In genomic region chr11:41274831-41275230, GRCh38 we compare ENCODE assay signal across 39 cellular contexts.
"Had no signal": no experiment of that assay in that cellular context is flagged by ENCODE, and none has a peak within 500 bp of the region (broad histone marks: within the 10 kb centered on the region; RNA-seq: fewer than 3 reads in every experiment).

No MANE protein-coding gene starts in this region.

- H3K27me3 Mint-ChIP-seq: activated naive CD4-positive, alpha-beta T cell treated with anti-CD3 and anti-CD28 coated beads, Interleukin-2, amount 10 ng/mL, durations not matched to agents 7 days and 5 days; activated naive CD4-positive, alpha-beta T cell treated with anti-CD3 and anti-CD28 coated beads, Interleukin-2, amount 50 U/mL, for 24 hours; activated naive CD8-positive, alpha-beta T cell; activated naive CD8-positive, alpha-beta T cell treated with anti-CD3 and anti-CD28 coated beads for 36 hours; activated naive CD8-positive, alpha-beta T cell treated with anti-CD3 and anti-CD28 coated beads, Interleukin-2, amount 10 ng/mL, durations not matched to agents 7 days and 5 days; activated naive CD8-positive, alpha-beta T cell treated with anti-CD3 and anti-CD28 coated beads, Interleukin-2, amount 50 U/mL, for 24 hours; activated T-cell treated with anti-CD3 and anti-CD28 coated beads, Interleukin-2, amount 50 U/mL, for 24 hours; activated T-helper 17 cell treated with anti-CD3 and anti-CD28 coated beads, Interleukin-2, amount 50 U/mL, for 72 hours; brain; central memory CD8-positive, alpha-beta T cell had no signal

- H3K27ac ChIP-seq: adrenal gland, ascending aorta, body of pancreas, brain microvascular endothelial cell, breast epithelium had no signal

- H3K4me1 Mint-ChIP-seq: activated naive CD4-positive, alpha-beta T cell treated with anti-CD3 and anti-CD28 coated beads, Interleukin-2, amount 10 ng/mL, durations not matched to agents 7 days and 5 days; activated naive CD4-positive, alpha-beta T cell treated with anti-CD3 and anti-CD28 coated beads, Interleukin-2, amount 50 U/mL, for 24 hours; activated naive CD8-positive, alpha-beta T cell treated with anti-CD3 and anti-CD28 coated beads for 36 hours; activated naive CD8-positive, alpha-beta T cell treated with anti-CD3 and anti-CD28 coated beads, Interleukin-2, amount 10 ng/mL, durations not matched to agents 7 days and 5 days; activated naive CD8-positive, alpha-beta T cell treated with anti-CD3 and anti-CD28 coated beads, Interleukin-2, amount 50 U/mL, for 24 hours; activated T-helper 17 cell treated with anti-CD3 and anti-CD28 coated beads, Interleukin-2, amount 50 U/mL, for 72 hours; central memory CD8-positive, alpha-beta T cell had no signal

- H3K27me3 ChIP-seq: adrenal gland, ascending aorta, body of pancreas, brain microvascular endothelial cell, breast epithelium, cardiac muscle cell had no signal

- H3K4me1 ChIP-seq: adrenal gland, ascending aorta, body of pancreas, breast epithelium had no signal

- ATAC-seq: activated naive CD4-positive, alpha-beta T cell treated with anti-CD3 and anti-CD28 coated beads, Interleukin-2, amount 50 U/mL, for 72 hours; activated naive CD8-positive, alpha-beta T cell treated with anti-CD3 and anti-CD28 coated beads, Interleukin-2, amount 50 U/mL, for 24 hours; activated T-cell treated with anti-CD3 and anti-CD28 coated beads, Interleukin-2, amount 50 U/mL, for 4 hours; activated T-cell treated with anti-CD3 and anti-CD28 coated beads, Interleukin-2, amount 50 U/mL, for 72 hours; activated T-helper 17 cell treated with anti-CD3 and anti-CD28 coated beads, Interleukin-2, amount 50 U/mL, for 72 hours; body of pancreas had no signal

- H3K4me3 ChIP-seq: adrenal gland, ascending aorta, body of pancreas, breast epithelium, cardiac muscle cell had no signal

- H3K36me3 ChIP-seq: adrenal gland, ascending aorta, brain microvascular endothelial cell, breast epithelium, cardiac muscle cell had no signal

- H3K36me3 Mint-ChIP-seq: activated naive CD4-positive, alpha-beta T cell treated with anti-CD3 and anti-CD28 coated beads, Interleukin-2, amount 10 ng/mL, durations not matched to agents 7 days and 5 days; activated naive CD4-positive, alpha-beta T cell treated with anti-CD3 and anti-CD28 coated beads, Interleukin-2, amount 50 U/mL, for 24 hours; activated naive CD4-positive, alpha-beta T cell treated with anti-CD3 and anti-CD28 coated beads, Interleukin-2, amount 50 U/mL, for 72 hours; activated naive CD8-positive, alpha-beta T cell; activated naive CD8-positive, alpha-beta T cell treated with anti-CD3 and anti-CD28 coated beads, Interleukin-2, amount 10 ng/mL, durations not matched to agents 7 days and 5 days; brain had no signal

- DNase-seq: activated effector memory CD4-positive, alpha-beta T cell treated with anti-CD3 and anti-CD28 coated beads, Interleukin-2, amount 50 U/mL, for 16 hours; activated effector memory CD4-positive, alpha-beta T cell treated with Interleukin-2 at 50 U/mL for 16 hours; activated gamma-delta T cell; activated gamma-delta T cell treated with Interleukin-2 at 50 U/mL for 16 hours; activated naive CD4-positive, alpha-beta T cell; activated naive CD4-positive, alpha-beta T cell treated with anti-CD3 and anti-CD28 coated beads for 36 hours; activated naive CD4-positive, alpha-beta T cell treated with anti-CD3 and anti-CD28 coated beads, Interleukin-2, amount 10 ng/mL, durations not matched to agents 7 days and 5 days; activated naive CD4-positive, alpha-beta T cell treated with anti-CD3 and anti-CD28 coated beads, Interleukin-2, amount 50 U/mL, for 16 hours; activated naive CD4-positive, alpha-beta T cell treated with Interleukin-2 at 50 U/mL for 16 hours; activated naive CD8-positive, alpha-beta T cell treated with anti-CD3 and anti-CD28 coated beads for 36 hours; activated naive CD8-positive, alpha-beta T cell treated with anti-CD3 and anti-CD28 coated beads, Interleukin-2, amount 10 ng/mL, durations not matched to agents 7 days and 5 days; activated naive CD8-positive, alpha-beta T cell treated with anti-CD3 and anti-CD28 coated beads, Interleukin-2, amount 50 U/mL, for 24 hours; activated T-cell treated with anti-CD3 and anti-CD28 coated beads for 4 hours; activated T-cell treated with anti-CD3 and anti-CD28 coated beads, Interleukin-2, amount 50 U/mL, for 1 hour; activated T-cell treated with anti-CD3 and anti-CD28 coated beads, Interleukin-2, amount 50 U/mL, for 24 hours; activated T-cell treated with anti-CD3 and anti-CD28 coated beads, Interleukin-2, amount 50 U/mL, for 4 hours; activated T-cell treated with anti-CD3 and anti-CD28 coated beads, Interleukin-2, amount 50 U/mL, for 48 hours; activated T-cell treated with anti-CD3 and anti-CD28 coated beads, Interleukin-2, amount 50 U/mL, for 72 hours; adrenal gland; amniotic stem cell; amygdala; anterior cingulate cortex; aorta; body of pancreas; brain microvascular endothelial cell; caudate nucleus; central memory CD4-positive, alpha-beta T cell; cerebellar nuclear complex had no signal

- H3K9me3 ChIP-seq: adrenal gland, ascending aorta, body of pancreas, breast epithelium had no signal

- H3K4me3 Mint-ChIP-seq: activated naive CD4-positive, alpha-beta T cell treated with anti-CD3 and anti-CD28 coated beads for 36 hours; activated naive CD4-positive, alpha-beta T cell treated with anti-CD3 and anti-CD28 coated beads, Interleukin-2, amount 10 ng/mL, durations not matched to agents 7 days and 5 days; activated naive CD4-positive, alpha-beta T cell treated with anti-CD3 and anti-CD28 coated beads, Interleukin-2, amount 50 U/mL, for 24 hours; activated naive CD8-positive, alpha-beta T cell; activated naive CD8-positive, alpha-beta T cell treated with anti-CD3 and anti-CD28 coated beads for 36 hours; activated naive CD8-positive, alpha-beta T cell treated with anti-CD3 and anti-CD28 coated beads, Interleukin-2, amount 10 ng/mL, durations not matched to agents 7 days and 5 days; activated naive CD8-positive, alpha-beta T cell treated with anti-CD3 and anti-CD28 coated beads, Interleukin-2, amount 50 U/mL, for 24 hours; activated T-cell treated with anti-CD3 and anti-CD28 coated beads, Interleukin-2, amount 50 U/mL, for 24 hours; activated T-cell treated with anti-CD3 and anti-CD28 coated beads, Interleukin-2, amount 50 U/mL, for 4 hours; activated T-cell treated with anti-CD3 and anti-CD28 coated beads, Interleukin-2, amount 50 U/mL, for 72 hours; activated T-helper 1 cell treated with anti-CD3 and anti-CD28 coated beads, Interleukin-12 subunit alpha, Interleukin-12 subunit beta, Interleukin-2, Interleukin-4 antibody, amounts not matched to agents 30 ng/mL and 10 ng/mL and 1 ng/mL, durations not matched to agents 14 hours and 24 hours and 36 hours; activated T-helper 17 cell treated with anti-CD3 and anti-CD28 coated beads, Interleukin-2, amount 50 U/mL, for 72 hours; brain; central memory CD8-positive, alpha-beta T cell had no signal

- H3K9me3 Mint-ChIP-seq: brain had no signal

- H3K27ac Mint-ChIP-seq: activated naive CD4-positive, alpha-beta T cell treated with anti-CD3 and anti-CD28 coated beads for 36 hours; activated naive CD4-positive, alpha-beta T cell treated with anti-CD3 and anti-CD28 coated beads, Interleukin-2, amount 10 ng/mL, durations not matched to agents 7 days and 5 days; activated naive CD4-positive, alpha-beta T cell treated with anti-CD3 and anti-CD28 coated beads, Interleukin-2, amount 50 U/mL, for 24 hours; activated naive CD4-positive, alpha-beta T cell treated with anti-CD3 and anti-CD28 coated beads, Interleukin-2, amount 50 U/mL, for 72 hours; activated naive CD8-positive, alpha-beta T cell; activated naive CD8-positive, alpha-beta T cell treated with anti-CD3 and anti-CD28 coated beads for 36 hours; activated naive CD8-positive, alpha-beta T cell treated with anti-CD3 and anti-CD28 coated beads, Interleukin-2, amount 10 ng/mL, durations not matched to agents 7 days and 5 days; activated naive CD8-positive, alpha-beta T cell treated with anti-CD3 and anti-CD28 coated beads, Interleukin-2, amount 50 U/mL, for 24 hours; activated T-cell treated with anti-CD3 and anti-CD28 coated beads, Interleukin-2, amount 50 U/mL, for 24 hours; activated T-cell treated with anti-CD3 and anti-CD28 coated beads, Interleukin-2, amount 50 U/mL, for 72 hours; activated T-helper 1 cell treated with anti-CD3 and anti-CD28 coated beads, Interleukin-12 subunit alpha, Interleukin-12 subunit beta, Interleukin-2, Interleukin-4 antibody, amounts not matched to agents 30 ng/mL and 10 ng/mL and 1 ng/mL, durations not matched to agents 14 hours and 24 hours and 36 hours; activated T-helper 17 cell treated with anti-CD3 and anti-CD28 coated beads, Interleukin-2, amount 50 U/mL, for 72 hours; activated T-helper 2 cell treated with anti-CD3 and anti-CD28 coated beads, Interferon-gamma antibody, Interleukin-2, Interleukin-4, amounts not matched to agents 10 μg/mL and 5 μg/mL and 100 μg/mL, durations not matched to agents 14 hours and 24 hours and 36 hours; brain had no signal
